Comparison of ENCODE assay signal across 19 cellular contexts in genomic region chr1:61343623-61344257, GRCh38.
"Had no signal": no experiment of that assay in that cellular context is flagged by ENCODE, and none has a peak within 500 bp of the region (broad histone marks: within the 10 kb centered on the region; RNA-seq: fewer than 3 reads in every experiment).

No MANE protein-coding gene starts in this region.

- H3K36me3 ChIP-seq: breast epithelium, right atrium auricular region, thyroid gland, uterus, WERI-Rb-1 had no signal

- H3K4me3 ChIP-seq: breast epithelium, right atrium auricular region, thyroid gland, uterus had no signal

- H3K27me3 Mint-ChIP-seq: activated CD8-positive, alpha-beta T cell treated with anti-CD3 and anti-CD28 coated beads for 36 hours; activated naive CD8-positive, alpha-beta T cell; progenitor cell of endocrine pancreas; stimulated activated naive CD8-positive, alpha-beta T cell treated with anti-CD3 and anti-CD28 coated beads, Interleukin-15, amount 100 ng/mL, for 72 hours had no signal

- H3K4me1 Mint-ChIP-seq: stimulated activated naive CD8-positive, alpha-beta T cell treated with anti-CD3 and anti-CD28 coated beads, Interleukin-15, amount 100 ng/mL, for 72 hours had no signal

- H3K4me1 ChIP-seq: breast epithelium had no signal

- H3K27me3 ChIP-seq: breast epithelium, right atrium auricular region, thyroid gland, uterus had no signal

- H3K27ac ChIP-seq: breast epithelium, thyroid gland, WERI-Rb-1 had no signal

- H3K27ac Mint-ChIP-seq: activated CD8-positive, alpha-beta T cell treated with anti-CD3 and anti-CD28 coated beads for 36 hours; activated naive CD8-positive, alpha-beta T cell; natural killer cell treated with Interleukin-12 subunit alpha and Interleukin-12 subunit beta and Interleukin-15 and Interleukin-18, amount 100 ng/mL, for 72 hours; progenitor cell of endocrine pancreas; stimulated activated naive CD8-positive, alpha-beta T cell treated with anti-CD3 and anti-CD28 coated beads, Interleukin-15, amount 100 ng/mL, for 72 hours had no signal

- H3K9me3 Mint-ChIP-seq: natural killer cell treated with Interleukin-12 subunit alpha and Interleukin-12 subunit beta and Interleukin-15 and Interleukin-18, amount 100 ng/mL, for 72 hours had no signal

- H3K9me3 ChIP-seq: breast epithelium, right atrium auricular region, thyroid gland, uterus had no signal

- DNase-seq: activated CD4-positive, alpha-beta T cell treated with anti-CD3 and anti-CD28 coated beads for 4 hours; activated CD8-positive, alpha-beta T cell treated with anti-CD3 and anti-CD28 coated beads for 36 hours; activated effector memory CD4-positive, alpha-beta T cell treated with anti-CD3 and anti-CD28 coated beads, Interleukin-2, amount 50 U/mL, for 16 hours; activated T-cell treated with anti-CD3 and anti-CD28 coated beads, Interleukin-2, amount 50 U/mL, for 48 hours; amniotic stem cell; mesendoderm; stimulated activated naive CD8-positive, alpha-beta T cell treated with anti-CD3 and anti-CD28 coated beads, Interleukin-15, amount 100 ng/mL, for 72 hours; T-helper 1 cell; T1000; thyroid gland; uterus; WERI-Rb-1 had no signal

- H3K4me3 Mint-ChIP-seq: activated CD8-positive, alpha-beta T cell treated with anti-CD3 and anti-CD28 coated beads for 36 hours; activated naive CD8-positive, alpha-beta T cell; natural killer cell treated with Interleukin-12 subunit alpha and Interleukin-12 subunit beta and Interleukin-15 and Interleukin-18, amount 100 ng/mL, for 72 hours; stimulated activated naive CD8-positive, alpha-beta T cell treated with anti-CD3 and anti-CD28 coated beads, Interleukin-15, amount 100 ng/mL, for 72 hours had no signal

- ATAC-seq: activated CD8-positive, alpha-beta T cell treated with anti-CD3 and anti-CD28 coated beads for 36 hours; esophagus mucosa; natural killer cell treated with Interleukin-12 subunit alpha and Interleukin-12 subunit beta and Interleukin-15 and Interleukin-18, amount 100 ng/mL, for 72 hours; SK-N-SH treated with all-trans-retinoic acid at 6 μM for 48 hours; stimulated activated naive CD8-positive, alpha-beta T cell treated with anti-CD3 and anti-CD28 coated beads, Interleukin-15, amount 100 ng/mL, for 72 hours had no signal
